ENCODE assay signal across 1 cellular context in the genomic region with DNA sequence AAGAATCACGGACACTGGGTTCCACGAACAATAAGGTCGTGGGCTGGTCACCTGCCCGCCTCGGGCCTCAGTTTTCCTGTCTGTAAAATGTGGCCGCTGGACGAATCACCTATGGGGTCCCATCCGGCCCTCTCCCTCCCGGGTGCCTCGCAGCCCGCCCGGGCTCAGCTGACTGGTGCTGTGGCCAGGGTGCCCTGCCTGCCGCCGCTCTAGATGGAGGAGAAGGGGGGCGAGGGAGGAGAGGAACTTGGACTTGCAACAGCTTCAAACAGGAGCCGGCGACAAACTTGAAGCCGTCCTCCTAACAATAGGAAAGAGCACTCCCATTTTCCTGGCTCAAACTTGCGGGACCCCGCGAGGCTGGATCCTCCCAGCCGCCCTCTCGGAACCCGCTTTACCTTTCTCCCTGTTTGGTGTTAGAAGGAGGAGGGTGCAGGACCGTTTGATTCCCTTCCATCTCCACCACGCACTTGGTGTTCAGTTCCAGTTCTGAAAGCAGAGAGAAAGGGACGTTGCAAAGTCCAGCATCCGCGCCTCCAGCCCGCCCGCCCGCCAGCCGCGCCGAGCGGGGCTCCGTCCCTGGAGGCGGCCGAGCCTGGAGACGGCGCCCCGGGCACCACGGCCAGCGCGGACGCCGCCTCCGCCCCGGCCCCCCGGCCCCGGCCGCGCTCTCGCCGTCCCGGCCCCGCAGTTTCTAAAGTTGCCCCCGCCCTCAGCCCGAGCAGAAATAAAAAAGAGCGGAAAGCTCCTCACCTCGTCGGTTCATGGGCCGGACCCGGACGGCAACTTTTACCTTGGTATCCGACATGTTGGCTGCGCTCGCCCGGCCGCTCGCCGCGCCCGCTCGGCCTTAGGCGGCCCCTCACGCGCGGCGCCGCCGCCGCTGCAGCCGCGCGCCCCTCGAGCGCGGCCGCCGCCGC.
TF ChIP-seq lines count a peak whose summit lies in the region.

No MANE protein-coding gene starts in this region.

TF ChIP-seq in endothelial cell of umbilical vein, 7 proteins besides CTCF, POLR2A, EP300 and RAD21:
- TF ChIP-seq MYC (IDR thresholded peaks at IDR 0.05; ENCODE audit: low read depth, low read length) (no peak), GATA2 (IDR thresholded peaks at IDR 0.05; ENCODE audit: insufficient read depth, insufficient read length, low read depth, low read length) (no peak), MAX (IDR thresholded peaks at IDR 0.05; ENCODE audit: insufficient read depth, insufficient read length) (no peak), FOS (IDR thresholded peaks at IDR 0.05; ENCODE audit: borderline replicate concordance, insufficient read depth, low read length) (no peak), POLR2AphosphoS5 (IDR thresholded peaks at IDR 0.05; ENCODE audit: insufficient read depth, low read depth, low read length) (no peak), EZH2 (IDR thresholded peaks at IDR 0.05; ENCODE audit: borderline replicate concordance, low read depth, low read length, severe bottlenecking) (no peak), JUN (IDR thresholded peaks at IDR 0.05; ENCODE audit: borderline replicate concordance, insufficient read depth, insufficient read length, low read depth) (no peak)
